In genomic region chr19:4181053-4181508, GRCh38 we compare ENCODE assay signal across 11 cellular contexts. TPM values are rescaled to one million over a fixed set of nuclear protein-coding genes. Genes with fewer than 3 reads are reported as not detected.
DNase-seq lines count a peak whose midpoint lies in the region; ATAC-seq, FAIRE-seq and TF ChIP-seq lines count a peak whose summit lies in the region.
"Had no signal": no experiment of that assay in that cellular context is flagged by ENCODE, and none has a peak within 500 bp of the region (broad histone marks: within the 10 kb centered on the region; RNA-seq: fewer than 3 reads in every experiment).

No MANE protein-coding gene starts in this region.

- peak overlapping the region; percentile 76; the same call in 2 of the 3 replicates for H3K4me3 ChIP-seq in A549
- H3K4me3 ChIP-seq in HCT116 (replicated peaks in 1 of 2; ENCODE audit: low read depth in 1 of 2, low read length in 2 of 2): peak overlapping the region; percentile 80 to 98
- peak overlapping the region; percentile 96 for H3K4me3 ChIP-seq in WI38 (ENCODE audit: low read depth, low read length)

- H3K4me1 ChIP-seq in A549 (peaks cover 9% of the 10 kb centered on the region; the same call in 2 of the 3 replicates), HCT116 (ENCODE audit: control insufficient read depth in 1 of 2, insufficient read depth in 2 of 2, low read length in 2 of 2) (peaks cover 10 to 21% of the 10 kb centered on the region in 2 experiments)

- POLR2A ChIA-PET in A549 (lab: Yijun Ruan, JAX): no interaction called here
- POLR2A ChIA-PET in HCT116 (lab: Charles Lee): no interaction called here

- H3K79me2 ChIP-seq in HCT116 (ENCODE audit: insufficient read depth, low read length): peaks cover 15% of the 10 kb centered on the region

- ATAC-seq in A549 (no peak), HCT116 (no peak), GM19452 (IDR thresholded peaks at IDR 0.05; ENCODE audit: unreplicated experiment) (no peak)

- RAD21 ChIA-PET in HCT116 (lab: Charles Lee; ENCODE audit: low non-redundant PET in 1 of 2, low total read pairs in 2 of 2, uncharacterized antibody in 2 of 2, unreplicated experiment in 2 of 2): no interaction called here

- WGBS in A549 (ENCODE audit: missing lambda C conversion rate): 74% methylated on average over 2 of the region's 2 CpGs

- no peak for FAIRE-seq in A549 (lab: Jason Lieb, UNC)

- H3K9me3 Mint-ChIP-seq in glutamatergic neuron (ENCODE audit: unreplicated experiment): peaks cover 5% of the 10 kb centered on the region

- BruUV-seq in HCT116 (replicated peaks; lab: Mats Ljungman, UMichigan): no TSS peak

- peak overlapping the region; percentile 63 for H3K4me3 Mint-ChIP-seq in glutamatergic neuron (ENCODE audit: unreplicated experiment)

- H3K27me3 Mint-ChIP-seq in glutamatergic neuron (ENCODE audit: unreplicated experiment): peaks cover 12% of the 10 kb centered on the region

- CTCF ChIA-PET in A549 (lab: Yijun Ruan, JAX) (no interaction called here), HCT116 (lab: Charles Lee) (no interaction called here)

- no peaks in the 10 kb centered on the region for H4K20me1 ChIP-seq in HCT116 (ENCODE audit: insufficient read depth)

- TF ChIP-seq EP300 in A549 (IDR thresholded peaks at IDR 0.05): no peak

- H3K36me3 Mint-ChIP-seq in glutamatergic neuron (ENCODE audit: unreplicated experiment): no peaks in the 10 kb centered on the region

- TF ChIP-seq POLR2A in A549 (IDR thresholded peaks at IDR 0.05; ENCODE audit: low read length): no peak
- no peak for TF ChIP-seq POLR2A in HCT116 (IDR thresholded peaks at IDR 0.05; ENCODE audit: borderline replicate concordance, extremely low read depth, insufficient read depth, insufficient read length)

- TF ChIP-seq RAD21 in A549 (conservative IDR thresholded peaks at IDR 0.05 in 1 of 2, IDR thresholded peaks at IDR 0.05 in 1 of 2) (no peak), HCT116 (IDR thresholded peaks at IDR 0.05; ENCODE audit: low read depth) (no peak)

- no peak overlapping the region for H2AFZ ChIP-seq in HCT116 (ENCODE audit: low read depth, low read length, poor library complexity, severe bottlenecking)

- H3K4me2 ChIP-seq in A549 (peak overlapping the region; percentile 89), HCT116 (ENCODE audit: low read length) (peak overlapping the region; percentile 94)

- intact Hi-C loops in HCT116 (cut with micrococcal nuclease): loop anchor here (5.0 kb wide), 1 partner anchor 114 kb away; the partner anchor contains the start of gene ZBTB7A

- no peaks in the 10 kb centered on the region for H3K27me3 ChIP-seq in HCT116 (ENCODE audit: insufficient read depth, low read length)

- TF ChIP-seq CTCF in A549 (IDR thresholded peaks at IDR 0.05): no peak
- no peak for TF ChIP-seq CTCF in HCT116 (IDR thresholded peaks at IDR 0.05 in 2 of 3, conservative IDR thresholded peaks at IDR 0.05 in 1 of 3; ENCODE audit: borderline replicate concordance in 1 of 3, insufficient read depth in 1 of 3, low read depth in 2 of 3, low read length in 2 of 3)
- no peak for TF ChIP-seq CTCF in WI38 (IDR thresholded peaks at IDR 0.05; ENCODE audit: low read depth, low read length)
- no peak for TF ChIP-seq CTCF in glutamatergic neuron (IDR thresholded peaks at IDR 0.05; ENCODE audit: partially characterized antibody, unreplicated experiment)

- H3K9me3 ChIP-seq in A549 (no peaks in the 10 kb centered on the region), HCT116 (ENCODE audit: control insufficient read depth in 1 of 2, insufficient read depth in 1 of 2, low read depth in 1 of 2, low read length in 2 of 2) (no peaks in the 10 kb centered on the region)

- no peak for DNase-seq in A549 (ENCODE audit: low read depth in 1 of 2, low spot score in 1 of 2)
- no peak for DNase-seq in HCT116 (ENCODE audit: low read depth, low spot score)
- DNase-seq in glutamatergic neuron: no peak
- no peak for DNase-seq in stimulated activated naive CD4-positive, alpha-beta T cell (lab: John Stamatoyannopoulos, UW)
- DNase-seq in NCI-H2029 treated with DMSO at 0.1 percent for 48 hours (lab: John Stamatoyannopoulos, UW): no peak
- no peak for DNase-seq in 8988T
- DNase-seq: amniotic stem cell had no signal

- H3K27ac Mint-ChIP-seq in glutamatergic neuron (ENCODE audit: unreplicated experiment): peak overlapping the region; percentile 25

- H3K27ac ChIP-seq in A549 (peak overlapping the region; percentile 85 to 97; a peak in 3 of 6 replicates), HCT116 (ENCODE audit: low read depth, low read length) (peak overlapping the region; percentile 77)

- peak overlapping the region; percentile 88 for H3K9ac ChIP-seq in HCT116 (ENCODE audit: low read length)

- H3K36me3 ChIP-seq in HCT116 (ENCODE audit: control insufficient read depth in 1 of 2, insufficient read depth in 2 of 2, low read length in 2 of 2): no peaks in the 10 kb centered on the region

- H3K9me2 ChIP-seq in HCT116 (ENCODE audit: insufficient read depth): no peaks in the 10 kb centered on the region

- peaks cover 5% of the 10 kb centered on the region for H3K4me1 Mint-ChIP-seq in glutamatergic neuron (ENCODE audit: low read depth, unreplicated experiment)

TF ChIP-seq in A549, 52 proteins besides CTCF, POLR2A, EP300 and RAD21 (continues in another document):
- TF ChIP-seq GATA3 (IDR thresholded peaks at IDR 0.05; ENCODE audit: borderline replicate concordance): no peak
- no peak for TF ChIP-seq CBX8 (IDR thresholded peaks at IDR 0.05)
- TF ChIP-seq MAFK (IDR thresholded peaks at IDR 0.05; ENCODE audit: partially characterized antibody): no peak
- TF ChIP-seq HOXA7 (CRISPR knock-in tag; IDR thresholded peaks at IDR 0.05): no peak

TF ChIP-seq in HCT116, 20 proteins besides CTCF, POLR2A, EP300 and RAD21:
- no peak for TF ChIP-seq EZH2 (IDR thresholded peaks at IDR 0.05)
- no peak for TF ChIP-seq EZH2phosphoT487 (IDR thresholded peaks at IDR 0.05; ENCODE audit: borderline replicate concordance)

RNA-seq across cellular contexts. Expression of gene SIRT6, which starts 1.3 kb away (rescaled TPM):
- polyA plus RNA-seq in A549 (2011; rRNA removed) (10.2 and 11.7 TPM in 2 replicates), A549 (2017; fragmentation: RNase III; extraction: RNeasy Plus Mini Kit Qiagen cat#74134 plus additional on column Dnase treatment) (20.2 to 22.6 TPM (median 21.6 TPM) in 3 replicates)
- polyA plus RNA-seq in A549 (2012; cell fraction: cytosol; rRNA removed): 33.0 and 36.6 TPM in 2 replicates
- polyA plus RNA-seq in A549 (2012; cell fraction: nucleus; rRNA removed): 71.9 and 111 TPM in 2 replicates
- polyA minus RNA-seq in A549 (2011; rRNA and poly(A)+ RNA removed): 5.5 and 7.5 TPM in 2 replicates
- total RNA-seq in HCT116 (2021; ENCODE audit: unreplicated experiment) (36.3 TPM), glutamatergic neuron (ENCODE audit: unreplicated experiment) (48.3 TPM)
- polyA plus RNA-seq in HCT116 (2012): 29.2 and 31.0 TPM in 2 replicates

RNA-seq across cellular contexts. Expression of gene ANKRD24, which starts 1.4 kb away (rescaled TPM):
- polyA plus RNA-seq in A549 (2011; rRNA removed): 0.12 and 0.28 TPM in 2 replicates
- 0.09 TPM in 2 replicates for polyA plus RNA-seq in A549 (2012; cell fraction: cytosol; rRNA removed)
- polyA plus RNA-seq in A549 (2012; cell fraction: nucleus; rRNA removed): 0.71 and 0.88 TPM in 2 replicates
- polyA plus RNA-seq in A549 (2017; fragmentation: RNase III; extraction: RNeasy Plus Mini Kit Qiagen cat#74134 plus additional on column Dnase treatment): 0.28 to 0.54 TPM (median 0.36 TPM) in 3 replicates
- 0.10 and 0.21 TPM in 2 replicates for polyA minus RNA-seq in A549 (2011; rRNA and poly(A)+ RNA removed)
- 1.7 TPM for total RNA-seq in HCT116 (2021; ENCODE audit: unreplicated experiment)
- polyA plus RNA-seq in HCT116 (2012): 2.1 and 2.6 TPM in 2 replicates
- 6.1 TPM for total RNA-seq in glutamatergic neuron (ENCODE audit: unreplicated experiment)

RNA-seq across cellular contexts. Expression of gene CREB3L3, which starts 27.6 kb away (rescaled TPM):
- 0.05 and 0.07 TPM in 2 replicates for polyA plus RNA-seq in A549 (2011; rRNA removed)
- 0.01 and 0.04 TPM in 2 replicates for polyA plus RNA-seq in A549 (2012; cell fraction: cytosol; rRNA removed)
- polyA plus RNA-seq in A549 (2012; cell fraction: nucleus; rRNA removed): 0.09 TPM in 1 of 2 replicates, not detected in the other
- polyA plus RNA-seq in A549 (2017; fragmentation: RNase III; extraction: RNeasy Plus Mini Kit Qiagen cat#74134 plus additional on column Dnase treatment): 0.05 to 0.20 TPM (median 0.08 TPM) in 3 replicates
- polyA minus RNA-seq in A549 (2011; rRNA and poly(A)+ RNA removed): 0.45 TPM in 1 of 2 replicates, not detected in the other
- 0.25 TPM for total RNA-seq in HCT116 (2021; ENCODE audit: unreplicated experiment)
- 0.10 and 0.14 TPM in 2 replicates for polyA plus RNA-seq in HCT116 (2012)
- total RNA-seq in glutamatergic neuron (ENCODE audit: unreplicated experiment): not detected
- total RNA-seq: SK-MEL-5, urinary bladder had no signal

RNA-seq across cellular contexts. Expression of gene EBI3, which starts 48.2 kb away (rescaled TPM):
- 1.1 and 1.4 TPM in 2 replicates for polyA plus RNA-seq in A549 (2011; rRNA removed)
- 1.4 and 1.7 TPM in 2 replicates for polyA plus RNA-seq in A549 (2012; cell fraction: cytosol; rRNA removed)
- polyA plus RNA-seq in A549 (2012; cell fraction: nucleus; rRNA removed): 2.4 and 3.8 TPM in 2 replicates
- polyA plus RNA-seq in A549 (2017; fragmentation: RNase III; extraction: RNeasy Plus Mini Kit Qiagen cat#74134 plus additional on column Dnase treatment): 3.1 to 3.6 TPM (median 3.3 TPM) in 3 replicates
- polyA minus RNA-seq in A549 (2011; rRNA and poly(A)+ RNA removed): 0.39 and 0.99 TPM in 2 replicates
- 1.2 TPM for total RNA-seq in HCT116 (2021; ENCODE audit: unreplicated experiment)
- 0.07 and 0.74 TPM in 2 replicates for polyA plus RNA-seq in HCT116 (2012)
- total RNA-seq in glutamatergic neuron (ENCODE audit: unreplicated experiment): not detected
- total RNA-seq: SK-MEL-5 had no signal

RNA-seq across cellular contexts. Expression of gene MAP2K2, which starts 57.2 kb away (rescaled TPM):
- polyA plus RNA-seq in A549 (2011; rRNA removed) (40.4 and 41.7 TPM in 2 replicates), A549 (2017; fragmentation: RNase III; extraction: RNeasy Plus Mini Kit Qiagen cat#74134 plus additional on column Dnase treatment) (98.5 to 116 TPM (median 115 TPM) in 3 replicates)
- polyA plus RNA-seq in A549 (2012; cell fraction: cytosol; rRNA removed): 129 and 151 TPM in 2 replicates
- polyA plus RNA-seq in A549 (2012; cell fraction: nucleus; rRNA removed): 146 and 171 TPM in 2 replicates
- polyA minus RNA-seq in A549 (2011; rRNA and poly(A)+ RNA removed): 51.6 and 58.5 TPM in 2 replicates
- total RNA-seq in HCT116 (2021; ENCODE audit: unreplicated experiment) (186 TPM), glutamatergic neuron (ENCODE audit: unreplicated experiment) (148 TPM)
- polyA plus RNA-seq in HCT116 (2012): 181 and 187 TPM in 2 replicates
